ENCODE assay signal across 13 cellular contexts in genomic region chr3:73558399-73559075, GRCh38.
DNase-seq lines count a peak whose midpoint lies in the region; FAIRE-seq and TF ChIP-seq lines count a peak whose summit lies in the region.
"Had no signal": no experiment of that assay in that cellular context is flagged by ENCODE, and none has a peak within 500 bp of the region (broad histone marks: within the 10 kb centered on the region; RNA-seq: fewer than 3 reads in every experiment).

No MANE protein-coding gene starts in this region.

- no peak overlapping the region for H3K23ac ChIP-seq in H1 (ENCODE audit: insufficient read length)

- TF ChIP-seq POLR2A in H1 (IDR thresholded peaks at IDR 0.05; ENCODE audit: control extremely low read depth in 1 of 2, low read depth in 2 of 2, low read length in 2 of 2) (no peak), transverse colon (IDR thresholded peaks at IDR 0.05) (no peak)

- H4K8ac ChIP-seq in H1 (ENCODE audit: extremely low read depth, insufficient read depth, low read length): no peak overlapping the region

- H4K91ac ChIP-seq in H1 (replicated peaks; ENCODE audit: insufficient read length, low read length): no peak overlapping the region

- no peak for TF ChIP-seq CTCF in H1 (IDR thresholded peaks at IDR 0.05; ENCODE audit: control extremely low read depth in 1 of 3, insufficient read depth in 1 of 3, low read depth in 1 of 3, low read length in 3 of 3)
- TF ChIP-seq CTCF in transverse colon (IDR thresholded peaks at IDR 0.05): no peak

- H3K79me2 ChIP-seq in H1 (ENCODE audit: control insufficient read depth in 1 of 2, insufficient read depth in 2 of 2, low read length in 2 of 2): 0 out of 4 replicates have a peak, but pooled peaks cover 0 to 2% of the 10 kb centered on the region in 2 experiments

- H3K36me3 ChIP-seq in H1 (ENCODE audit: control insufficient read depth in 2 of 4, insufficient read depth in 4 of 4, low read length in 3 of 4) (no peaks in the 10 kb centered on the region), transverse colon (no peaks in the 10 kb centered on the region)
- H3K36me3 ChIP-seq: neutrophil had no signal

- H2BK12ac ChIP-seq in H1 (ENCODE audit: low read depth, low read length): no peak overlapping the region

- no peak overlapping the region for H2BK15ac ChIP-seq in H1 (ENCODE audit: low read length)

- in situ Hi-C loops in transverse colon (cut with MboI; ENCODE audit: low pct_ligation_motif_present in 1 of 4, low pct_unique_long_range_greater_than_20kb in 1 of 4, low sequenced_read_pairs in 3 of 4): no loop called here

- H3K79me1 ChIP-seq in H1 (ENCODE audit: low read depth, low read length): peaks cover 2% of the 10 kb centered on the region

- H3K18ac ChIP-seq in H1 (ENCODE audit: extremely low read depth, low read length): no peak overlapping the region

- H3K27ac ChIP-seq in H1 (ENCODE audit: low read depth, low read length) (no peak overlapping the region), transverse colon (peak overlapping the region; percentile 47 to 65 (median 58))
- H3K27ac ChIP-seq: neutrophil had no signal

- peak overlapping the region; percentile 5 to 9; a peak in 2 of 4 replicates for H3K4me2 ChIP-seq in H1 (ENCODE audit: insufficient read depth in 1 of 2, low read depth in 2 of 2, low read length in 2 of 2)

- H4K20me1 ChIP-seq in H1 (replicated peaks in 1 of 2; ENCODE audit: control insufficient read depth in 1 of 2, insufficient read depth in 2 of 2, low read length in 2 of 2): peaks cover 8 to 15% of the 10 kb centered on the region in 2 experiments

- H3K9ac ChIP-seq in H1 (replicated peaks in 1 of 4; ENCODE audit: extremely low read depth in 1 of 4, low read depth in 3 of 4, low read length in 3 of 4): no peak overlapping the region

- TF ChIP-seq EP300 in H1 (IDR thresholded peaks at IDR 0.05; ENCODE audit: borderline replicate concordance in 1 of 2, low read depth in 2 of 2, low read length in 2 of 2) (no peak), transverse colon (IDR thresholded peaks at IDR 0.05; ENCODE audit: low read depth) (no peak)

- no peak overlapping the region for H2AK5ac ChIP-seq in H1 (ENCODE audit: low read depth, low read length)

- no peaks in the 10 kb centered on the region for H3K9me3 ChIP-seq in H1 (ENCODE audit: insufficient read depth in 2 of 2, low read depth in 1 of 2, low read length in 1 of 2)
- no peaks in the 10 kb centered on the region for H3K9me3 ChIP-seq in transverse colon
- H3K9me3 ChIP-seq: neutrophil had no signal

- no peak overlapping the region for H2BK120ac ChIP-seq in H1 (replicated peaks; ENCODE audit: low read depth, low read length)

- H3K23me2 ChIP-seq in H1 (ENCODE audit: low read depth, low read length): no peaks in the 10 kb centered on the region

- H2BK20ac ChIP-seq in H1 (ENCODE audit: low read length): no peak overlapping the region

- peak; percentile 55 for FAIRE-seq in H1 (lab: Jason Lieb, UNC)
- no peak for FAIRE-seq in HTR-8/SVneo (lab: Jason Lieb, UNC)

- H3K4me1 ChIP-seq in H1 (replicated peaks in 1 of 4; ENCODE audit: control insufficient read depth in 3 of 4, insufficient read depth in 4 of 4, low read length in 3 of 4): peaks cover 0 to 7% (median 5%) of the 10 kb centered on the region in 4 experiments; a peak in 5 of 7 replicates
- peaks cover 7 to 46% (median 26%) of the 10 kb centered on the region in 4 donors for H3K4me1 ChIP-seq in transverse colon

- H4K5ac ChIP-seq in H1 (ENCODE audit: insufficient read length, low read depth, low read length): no peak overlapping the region

- intact Hi-C loops in transverse colon (cut with DNase I; ENCODE audit: low total_unique reads): no loop called here

- no peak overlapping the region for H2AFZ ChIP-seq in H1 (ENCODE audit: low read length)

- H3K27me3 ChIP-seq in H1 (replicated peaks in 1 of 4; ENCODE audit: control insufficient read depth in 3 of 4, extremely low read depth in 1 of 4, insufficient read depth in 3 of 4, low read length in 3 of 4): peaks cover 0 to 33% (median 23%) of the 10 kb centered on the region in 4 experiments; a peak in 6 of 7 replicates
- no peaks in the 10 kb centered on the region for H3K27me3 ChIP-seq in transverse colon
- H3K27me3 ChIP-seq: neutrophil had no signal

- 53% methylated on average over 7 of the region's 7 CpGs; no CpG with 5 or more reads in 1 of the 2 experiments for WGBS in H1 (ENCODE audit: extremely low coverage in 1 of 2, insufficient coverage in 1 of 2, insufficient read length in 1 of 2, insufficient replicate concordance in 2 of 2, low coverage in 1 of 2, low lambda C conversion rate in 2 of 2, missing lambda C conversion rate in 1 of 2), 2 experiments
- WGBS in transverse colon (ENCODE audit: low coverage in 1 of 2), 2 donors: 79 to 82% methylated on average over 6 to 7 of the region's 7 CpGs

- H3K56ac ChIP-seq in H1 (replicated peaks; ENCODE audit: insufficient read length, low read depth, low read length): no peak overlapping the region

- no peak overlapping the region for H3K14ac ChIP-seq in H1 (ENCODE audit: insufficient read length)

- POLR2A ChIA-PET in H1 (lab: Charles Lee; ENCODE audit: partially characterized antibody): no interaction called here

- H3K4me3 ChIP-seq in H1 (ENCODE audit: extremely low read depth in 1 of 4, insufficient read depth in 2 of 4, low read depth in 3 of 4, low read length in 4 of 4) (no peak overlapping the region), transverse colon (no peak overlapping the region)

- no peak overlapping the region for H3K4ac ChIP-seq in H1 (replicated peaks; ENCODE audit: insufficient read length, low read depth, low read length)

- DNase-seq in NCI-H748 (lab: John Stamatoyannopoulos, UW; ENCODE audit: unreplicated experiment): peak; percentile 5
- no peak for DNase-seq in NCI-H748 treated with DMSO at 0.1 percent for 48 hours (lab: John Stamatoyannopoulos, UW)
- DNase-seq in H1 (ENCODE audit: low read depth in 1 of 2, low spot score in 2 of 2): no peak
- DNase-seq in iris pigment epithelial cell (ENCODE audit: low read depth): peak; percentile 28
- DNase-seq in transverse colon: no peak
- DNase-seq in NCI-H2171 (lab: John Stamatoyannopoulos, UW): no peak
- no peak for DNase-seq in NCI-H1436 treated with DMSO at 0.1 percent for 48 hours (lab: John Stamatoyannopoulos, UW)
- no peak for DNase-seq in HTR-8/SVneo (ENCODE audit: insufficient read length, low spot score)
- DNase-seq: activated CD8-positive, alpha-beta memory T cell treated with anti-CD3 and anti-CD28 coated beads, Interleukin-2, amount 50 U/mL, for 48 hours; NCI-H226; SHP77; stimulated activated CD4-positive, alpha-beta T cell treated with anti-CD3 and anti-CD28 coated beads, Interleukin-4, amount 100 ng/mL, for 4 hours had no signal

- TF ChIP-seq RAD21 in H1 (IDR thresholded peaks at IDR 0.05 in 1 of 2, conservative IDR thresholded peaks at IDR 0.05 in 1 of 2; ENCODE audit: low read depth in 2 of 2, low read length in 2 of 2): no peak

- no peak overlapping the region for H2BK5ac ChIP-seq in H1 (ENCODE audit: low read depth, low read length)

- CTCF ChIA-PET in H1 (lab: Charles Lee; ENCODE audit: partially characterized antibody): no interaction called here

TF ChIP-seq in H1, 55 proteins besides CTCF, POLR2A, EP300 and RAD21:
- TF ChIP-seq SIX5 (IDR thresholded peaks at IDR 0.05; ENCODE audit: low read depth, low read length): no peak
- TF ChIP-seq POLR2AphosphoS5 (IDR thresholded peaks at IDR 0.05; ENCODE audit: low read depth, low read length): peak; percentile 42; the same call in 1 of the 2 replicates
- TF ChIP-seq BACH1 (IDR thresholded peaks at IDR 0.05; ENCODE audit: low read length): peak; percentile 23; the same call in 1 of the 2 replicates
- TF ChIP-seq BCL11A (IDR thresholded peaks at IDR 0.05; ENCODE audit: low read depth in 2 of 2, low read length in 2 of 2): peak in 1 of 2 experiments; percentile 28
- no peak for TF ChIP-seq BRCA1 (IDR thresholded peaks at IDR 0.05; ENCODE audit: low read depth, low read length)
- peak; percentile 45; the same call in 1 of the 2 replicates for TF ChIP-seq YY1 (IDR thresholded peaks at IDR 0.05; ENCODE audit: low read depth, low read length)
- TF ChIP-seq HDAC2 (IDR thresholded peaks at IDR 0.05; ENCODE audit: borderline replicate concordance in 1 of 2, low read depth in 2 of 2, low read length in 2 of 2): 0 out of 4 replicates have a peak, but pooled peaks of 1 of the 2 experiments have one; percentile 27

Comparison
In these comparisons a context has a peak if more than half of its experiments do, and no peak if none do; other contexts are left out.
1. DNase-seq: peak in NCI-H748 (single experiment) and iris pigment epithelial cell (single experiment); none in NCI-H748 treated with DMSO at 0.1 percent for 48 hours (single experiment), H1 (0 of 2), transverse colon (single experiment), NCI-H2171 (single experiment), NCI-H1436 treated with DMSO at 0.1 percent for 48 hours (single experiment) and HTR-8/SVneo (single experiment).